21 cellular contexts compared by ENCODE assay signal in the genomic region with DNA sequence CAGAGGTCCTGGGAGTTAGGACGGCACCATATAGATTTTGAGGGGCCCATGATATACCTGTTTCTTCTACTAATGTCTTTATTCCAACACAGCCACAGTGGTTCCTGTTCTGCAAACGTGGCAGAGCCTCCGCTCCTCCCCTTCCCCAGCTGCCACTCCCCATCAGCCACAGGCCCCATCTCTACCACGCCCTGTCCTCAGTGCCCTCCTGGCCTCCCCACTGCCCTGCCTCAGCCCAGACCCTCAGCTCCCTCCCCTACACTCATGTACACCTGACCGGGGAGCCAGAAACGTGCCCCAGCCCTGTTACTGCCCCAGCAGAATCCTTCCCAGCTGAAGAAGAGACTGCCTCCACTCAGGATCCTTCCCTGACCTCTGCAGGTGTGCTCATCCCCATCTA. TPM values are rescaled to one million over a fixed set of nuclear protein-coding genes. Genes with fewer than 3 reads are reported as not detected.
DNase-seq lines count a peak whose midpoint lies in the region; ATAC-seq and TF ChIP-seq lines count a peak whose summit lies in the region.
"Had no signal": no experiment of that assay in that cellular context is flagged by ENCODE, and none has a peak within 500 bp of the region (broad histone marks: within the 10 kb centered on the region; RNA-seq: fewer than 3 reads in every experiment).

No MANE protein-coding gene starts in this region.

- H3K9me3 ChIP-seq in WERI-Rb-1 (ENCODE audit: severe bottlenecking) (peaks cover 3% of the 10 kb centered on the region), lower lobe of right lung (no peaks in the 10 kb centered on the region), upper lobe of right lung (no peaks in the 10 kb centered on the region)

- DNase-seq in activated naive CD4-positive, alpha-beta T cell treated with anti-CD3 and anti-CD28 coated beads, Interleukin-2, amount 50 U/mL, for 16 hours = peak; percentile 3
- no peak for DNase-seq in activated naive CD4-positive, alpha-beta T cell treated with Interleukin-2 at 50 U/mL for 16 hours
- DNase-seq in WERI-Rb-1 (peak; percentile 10), lower lobe of right lung (peak; percentile 24), upper lobe of right lung (peak; percentile 38), hypothalamus (lab: John Stamatoyannopoulos, UW) (no peak), NCI-H510A (lab: John Stamatoyannopoulos, UW) (no peak)
- DNase-seq: activated CD4-positive, alpha-beta T cell treated with anti-CD3 and anti-CD28 coated beads, Interleukin-2, amount 50 U/mL, for 4 hours; DMS53; GF-D8; GOT3; KG1; NCI-H82; SHP77 had no signal

- H3K4me3 ChIP-seq in WERI-Rb-1 (ENCODE audit: low read depth, low read length) = no peak overlapping the region
- no peak overlapping the region for H3K4me3 ChIP-seq in lower lobe of right lung
- H3K4me3 ChIP-seq in upper lobe of right lung = no peak overlapping the region

- TF ChIP-seq CTCF in WERI-Rb-1 (IDR thresholded peaks at IDR 0.05; ENCODE audit: low read depth, low read length) = no peak
- no peak for TF ChIP-seq CTCF in lower lobe of right lung (IDR thresholded peaks at IDR 0.05)
- TF ChIP-seq CTCF in upper lobe of right lung (IDR thresholded peaks at IDR 0.05) = no peak

- intact Hi-C loops in lower lobe of right lung (cut with DNase I) (no loop called here), upper lobe of right lung (cut with DNase I) (no loop called here)

- H3K27me3 ChIP-seq in WERI-Rb-1 (ENCODE audit: insufficient read depth, low read depth, severe bottlenecking) = no peaks in the 10 kb centered on the region
- peaks cover 12% of the 10 kb centered on the region for H3K27me3 ChIP-seq in lower lobe of right lung (ENCODE audit: low read depth)
- H3K27me3 ChIP-seq in upper lobe of right lung = peaks cover 17% of the 10 kb centered on the region

- H3K4me1 ChIP-seq in lower lobe of right lung (no peaks in the 10 kb centered on the region), upper lobe of right lung (no peaks in the 10 kb centered on the region)

- ATAC-seq in lower lobe of right lung (no peak), upper lobe of right lung (no peak), HG03565 (IDR thresholded peaks at IDR 0.05; ENCODE audit: unreplicated experiment) (no peak)
- ATAC-seq: activated naive CD4-positive, alpha-beta T cell treated with anti-CD3 and anti-CD28 coated beads, Interleukin-2, amount 50 U/mL, for 72 hours had no signal

- H3K27ac ChIP-seq in WERI-Rb-1 = no peak overlapping the region
- no peak overlapping the region for H3K27ac ChIP-seq in lower lobe of right lung
- no peak overlapping the region for H3K27ac ChIP-seq in upper lobe of right lung
- H3K27ac ChIP-seq: VCaP had no signal

- no peaks in the 10 kb centered on the region for H3K36me3 ChIP-seq in WERI-Rb-1
- H3K36me3 ChIP-seq in lower lobe of right lung = no peaks in the 10 kb centered on the region
- no peaks in the 10 kb centered on the region for H3K36me3 ChIP-seq in upper lobe of right lung

RNA-seq across cellular contexts. Expression of gene RBFOX3, which starts 11.9 kb away (rescaled TPM):
- not detected for total RNA-seq in lower lobe of right lung
- not detected for total RNA-seq in upper lobe of right lung
- total RNA-seq: activated naive CD4-positive, alpha-beta T cell treated with anti-CD3 and anti-CD28 coated beads, Interleukin-2, amount 50 U/mL, for 72 hours; fibroblast of lung; glomerular endothelial cell; OCI-LY7; renal cortical epithelial cell had no signal

Comparison
In these comparisons a context has a peak if more than half of its experiments do, and no peak if none do; other contexts are left out.
1. DNase-seq: peak in activated naive CD4-positive, alpha-beta T cell treated with anti-CD3 and anti-CD28 coated beads, Interleukin-2, amount 50 U/mL, for 16 hours (single experiment), WERI-Rb-1 (single experiment), lower lobe of right lung (single experiment) and upper lobe of right lung (single experiment); none in activated naive CD4-positive, alpha-beta T cell treated with Interleukin-2 at 50 U/mL for 16 hours (single experiment), hypothalamus (0 of 51) and NCI-H510A (single experiment).